9 cellular contexts compared by ENCODE assay signal in genomic region chr11:762421-763072, GRCh38. TPM values are rescaled to one million over a fixed set of nuclear protein-coding genes. Genes with fewer than 3 reads are reported as not detected.
DNase-seq lines count a peak whose midpoint lies in the region; ATAC-seq, FAIRE-seq and TF ChIP-seq lines count a peak whose summit lies in the region.
"Had no signal": no experiment of that assay in that cellular context is flagged by ENCODE, and none has a peak within 500 bp of the region (broad histone marks: within the 10 kb centered on the region; RNA-seq: fewer than 3 reads in every experiment).

No MANE protein-coding gene starts in this region.

- CTCF ChIA-PET in endothelial cell of umbilical vein (lab: Charles Lee), result interaction anchor here (1.3 kb wide), 1 partner anchor 13 kb away, joined by 4 read pairs; no protein-coding TSS in a partner anchor

- H3K4me3 ChIP-seq in AG10803 (ENCODE audit: low read length), result no peak overlapping the region
- H3K4me3 ChIP-seq in GM23248, result no peak overlapping the region
- H3K4me3 ChIP-seq in endothelial cell of umbilical vein (replicated peaks in 1 of 3; ENCODE audit: insufficient read depth in 1 of 3, low read depth in 1 of 3, low read length in 3 of 3), result no peak overlapping the region

- H2AFZ ChIP-seq in GM23248 (no peak overlapping the region), endothelial cell of umbilical vein (ENCODE audit: low read depth, low read length) (no peak overlapping the region)

- intact Hi-C loops in endothelial cell of umbilical vein (cut with micrococcal nuclease), result no loop called here

- dilution Hi-C loops in endothelial cell of umbilical vein (cut with MboI; ENCODE audit: extremely low pct_ligation_motif_present, low sequenced_read_pairs), result no loop called here

- TF ChIP-seq POLR2A in endothelial cell of umbilical vein (IDR thresholded peaks at IDR 0.05; ENCODE audit: low read depth, low read length), result peak; percentile 10
- no peak for TF ChIP-seq POLR2A in GM12891 (IDR thresholded peaks at IDR 0.05; ENCODE audit: low read depth, low read length)

- H3K36me3 ChIP-seq in GM23248 (ENCODE audit: low read depth) (peaks cover 57% of the 10 kb centered on the region), endothelial cell of umbilical vein (ENCODE audit: control insufficient read depth in 2 of 2, extremely low read depth in 1 of 2, insufficient read depth in 2 of 2, low read length in 2 of 2) (peaks cover 16 to 32% of the 10 kb centered on the region in 2 experiments)

- POLR2A ChIA-PET in endothelial cell of umbilical vein (lab: Charles Lee), result interaction anchor here (0.6 kb wide), 1 partner anchor 13 kb away, joined by 4 read pairs; no protein-coding TSS in a partner anchor

- H3K9me3 ChIP-seq in GM23248 (ENCODE audit: low read depth) (no peaks in the 10 kb centered on the region), endothelial cell of umbilical vein (replicated peaks; ENCODE audit: control insufficient read depth, insufficient read depth, low read length) (no peaks in the 10 kb centered on the region)

- in situ Hi-C loops in GM23248 (cut with MboI), result no loop called here

- H3K9me1 ChIP-seq in endothelial cell of umbilical vein (replicated peaks; ENCODE audit: control insufficient read depth, extremely low read depth, insufficient read depth, low read length), result no peaks in the 10 kb centered on the region

- H3K27me3 ChIP-seq in GM23248 (replicated peaks; ENCODE audit: insufficient read depth) (no peaks in the 10 kb centered on the region), endothelial cell of umbilical vein (ENCODE audit: control insufficient read depth in 2 of 2, insufficient read depth in 2 of 2, low read length in 2 of 2) (no peaks in the 10 kb centered on the region)

- no TSS peak for BruUV-seq in endothelial cell of umbilical vein (replicated peaks; lab: Mats Ljungman, UMichigan)

- H3K4me2 ChIP-seq in GM23248 (ENCODE audit: unreplicated experiment) (no peak overlapping the region), endothelial cell of umbilical vein (ENCODE audit: insufficient read depth, low read length) (no peak overlapping the region)

- peaks cover 51% of the 10 kb centered on the region for H3F3A ChIP-seq in GM23248 (ENCODE audit: insufficient read depth)

- FAIRE-seq in endothelial cell of umbilical vein (lab: Jason Lieb, UNC) (no peak), GM12891 (lab: Jason Lieb, UNC) (no peak)
- FAIRE-seq: islet of Langerhans had no signal

- no peaks in the 10 kb centered on the region for H3K9me2 ChIP-seq in GM23248 (ENCODE audit: insufficient read depth)

- H3K4me1 ChIP-seq in GM23248 (ENCODE audit: insufficient read depth) (peaks cover 6% of the 10 kb centered on the region), endothelial cell of umbilical vein (ENCODE audit: control insufficient read depth, extremely low read depth, insufficient read depth, low read length) (no peaks in the 10 kb centered on the region)

- H4K20me1 ChIP-seq in GM23248 (ENCODE audit: insufficient read depth) (no peaks in the 10 kb centered on the region; the same call in 1 of the 2 replicates), endothelial cell of umbilical vein (replicated peaks; ENCODE audit: control insufficient read depth, extremely low read depth, insufficient read depth, low read length) (no peaks in the 10 kb centered on the region)

- H3K27ac ChIP-seq in GM23248 (peak overlapping the region; percentile 70), endothelial cell of umbilical vein (ENCODE audit: insufficient read depth, low read depth, low read length) (no peak overlapping the region)

- ATAC-seq in GM21717 (IDR thresholded peaks at IDR 0.05; ENCODE audit: unreplicated experiment), result no peak

- TF ChIP-seq CTCF in AG10803 (conservative IDR thresholded peaks at IDR 0.05; ENCODE audit: low read length), result peak; percentile 50
- TF ChIP-seq CTCF in endothelial cell of umbilical vein (IDR thresholded peaks at IDR 0.05; ENCODE audit: extremely low read depth in 1 of 2, insufficient read depth in 1 of 2, low read depth in 1 of 2, low read length in 2 of 2), result no peak

- H3K9ac ChIP-seq in GM23248, result peak overlapping the region; percentile 13; the same call in 1 of the 2 replicates
- H3K9ac ChIP-seq in endothelial cell of umbilical vein (replicated peaks; ENCODE audit: extremely low read depth, insufficient read depth, low read length), result no peak overlapping the region

- 16% methylated on average over 10 of the region's 10 CpGs for WGBS in GM23248 (ENCODE audit: low coverage in 1 of 2, low lambda C conversion rate in 2 of 2, missing lambda C conversion rate in 2 of 2), 2 experiments

- peak; percentile 89 for DNase-seq in AG10803 (ENCODE audit: low read depth)
- peak; percentile 94 for DNase-seq in GM23248
- peak; percentile 69 for DNase-seq in RKO (ENCODE audit: low spot score)
- DNase-seq in endothelial cell of umbilical vein (ENCODE audit: low read depth, low spot score), result no peak
- DNase-seq in occipital lobe (lab: John Stamatoyannopoulos, UW), result peak; percentile 68
- no peak for DNase-seq in NCI-H1092 treated with DMSO at 0.1 percent for 48 hours (lab: John Stamatoyannopoulos, UW)
- DNase-seq in GM12891 (ENCODE audit: insufficient read length, low spot score), result no peak

- H3K79me2 ChIP-seq in GM23248 (ENCODE audit: insufficient read depth) (peaks cover 15% of the 10 kb centered on the region), endothelial cell of umbilical vein (ENCODE audit: control insufficient read depth, insufficient read depth, low read length) (peaks cover 1% of the 10 kb centered on the region)

RNA-seq across cellular contexts. Expression of gene GATD1, which starts 14.7 kb away (rescaled TPM):
- total RNA-seq in GM23248 (2014; rRNA removed; shearing (Covaris generic)), result 38.3 and 45.0 TPM in 2 replicates
- polyA plus RNA-seq in GM23248 (2016; fragmentation: Nextera tagmentation; extraction: Ambion mirVana), result 27.0 and 27.4 TPM in 2 replicates
- 78.5 and 83.1 TPM in 2 replicates for total RNA-seq in endothelial cell of umbilical vein
- polyA plus RNA-seq in endothelial cell of umbilical vein, result 70.6 and 90.8 TPM in 2 replicates
- 23.5 and 35.8 TPM in 2 replicates for polyA plus RNA-seq in endothelial cell of umbilical vein (2011; cell fraction: cytosol; rRNA removed)
- polyA plus RNA-seq in endothelial cell of umbilical vein (2011; cell fraction: nucleus; rRNA removed), result 157 and 166 TPM in 2 replicates
- 27.8 and 37.9 TPM in 2 replicates for polyA plus RNA-seq in endothelial cell of umbilical vein (2012)
- polyA minus RNA-seq in endothelial cell of umbilical vein, result 25.3 and 36.3 TPM in 2 replicates
- 27.4 TPM for polyA minus RNA-seq in endothelial cell of umbilical vein (2011; cell fraction: cytosol; rRNA and poly(A)+ RNA removed)
- polyA minus RNA-seq in endothelial cell of umbilical vein (2011; cell fraction: nucleus; rRNA and poly(A)+ RNA removed), result 34.0 and 37.3 TPM in 2 replicates
- 22.3 TPM for total RNA-seq in occipital lobe
- polyA plus RNA-seq in GM12891 (2012; ENCODE audit: low read depth, missing spikeins), result 22.8 TPM

RNA-seq across cellular contexts. Expression of gene TALDO1, which starts 15.3 kb away (rescaled TPM):
- total RNA-seq in GM23248 (2014; rRNA removed; shearing (Covaris generic)), result 185 and 216 TPM in 2 replicates
- polyA plus RNA-seq in GM23248 (2016; fragmentation: Nextera tagmentation; extraction: Ambion mirVana) (313 and 318 TPM in 2 replicates), endothelial cell of umbilical vein (184 and 211 TPM in 2 replicates)
- total RNA-seq in endothelial cell of umbilical vein (287 and 294 TPM in 2 replicates), occipital lobe (61.0 TPM)
- polyA plus RNA-seq in endothelial cell of umbilical vein (2011; cell fraction: cytosol; rRNA removed), result 234 and 253 TPM in 2 replicates
- 146 and 149 TPM in 2 replicates for polyA plus RNA-seq in endothelial cell of umbilical vein (2011; cell fraction: nucleus; rRNA removed)
- 262 and 325 TPM in 2 replicates for polyA plus RNA-seq in endothelial cell of umbilical vein (2012)
- polyA minus RNA-seq in endothelial cell of umbilical vein, result 79.6 and 84.8 TPM in 2 replicates
- 117 TPM for polyA minus RNA-seq in endothelial cell of umbilical vein (2011; cell fraction: cytosol; rRNA and poly(A)+ RNA removed)
- polyA minus RNA-seq in endothelial cell of umbilical vein (2011; cell fraction: nucleus; rRNA and poly(A)+ RNA removed), result 19.6 and 30.7 TPM in 2 replicates
- polyA plus RNA-seq in GM12891 (2012; ENCODE audit: low read depth, missing spikeins), result 131 TPM

RNA-seq across cellular contexts. Expression of gene CEND1, which starts 27.3 kb away (rescaled TPM):
- total RNA-seq in GM23248 (2014; rRNA removed; shearing (Covaris generic)), result 2.1 and 2.8 TPM in 2 replicates
- polyA plus RNA-seq in GM23248 (2016; fragmentation: Nextera tagmentation; extraction: Ambion mirVana) (3.4 and 3.9 TPM in 2 replicates), endothelial cell of umbilical vein (0.15 and 0.27 TPM in 2 replicates)
- total RNA-seq in endothelial cell of umbilical vein (0.40 and 0.83 TPM in 2 replicates), occipital lobe (5.9 TPM)
- polyA plus RNA-seq in endothelial cell of umbilical vein (2011; cell fraction: cytosol; rRNA removed), result 0.21 and 0.24 TPM in 2 replicates
- polyA plus RNA-seq in endothelial cell of umbilical vein (2011; cell fraction: nucleus; rRNA removed), result 0.12 and 0.15 TPM in 2 replicates
- 0.89 and 2.1 TPM in 2 replicates for polyA plus RNA-seq in endothelial cell of umbilical vein (2012)
- not detected in 2 replicates for polyA minus RNA-seq in endothelial cell of umbilical vein
- polyA minus RNA-seq in endothelial cell of umbilical vein (2011; cell fraction: cytosol; rRNA and poly(A)+ RNA removed), result not detected
- polyA minus RNA-seq in endothelial cell of umbilical vein (2011; cell fraction: nucleus; rRNA and poly(A)+ RNA removed), result not detected in 2 replicates
- polyA plus RNA-seq in GM12891 (2012; ENCODE audit: low read depth, missing spikeins), result 3.7 TPM

RNA-seq across cellular contexts. Expression of gene SLC25A22, which starts 35.5 kb away (rescaled TPM):
- 10.5 and 13.9 TPM in 2 replicates for total RNA-seq in GM23248 (2014; rRNA removed; shearing (Covaris generic))
- polyA plus RNA-seq in GM23248 (2016; fragmentation: Nextera tagmentation; extraction: Ambion mirVana) (18.7 and 19.4 TPM in 2 replicates), endothelial cell of umbilical vein (24.5 and 27.4 TPM in 2 replicates)
- total RNA-seq in endothelial cell of umbilical vein (24.9 and 29.3 TPM in 2 replicates), occipital lobe (15.0 TPM)
- polyA plus RNA-seq in endothelial cell of umbilical vein (2011; cell fraction: cytosol; rRNA removed), result 19.3 and 28.7 TPM in 2 replicates
- 50.4 and 51.6 TPM in 2 replicates for polyA plus RNA-seq in endothelial cell of umbilical vein (2011; cell fraction: nucleus; rRNA removed)
- polyA plus RNA-seq in endothelial cell of umbilical vein (2012), result 18.6 and 26.3 TPM in 2 replicates
- 15.4 and 17.1 TPM in 2 replicates for polyA minus RNA-seq in endothelial cell of umbilical vein
- polyA minus RNA-seq in endothelial cell of umbilical vein (2011; cell fraction: cytosol; rRNA and poly(A)+ RNA removed), result 16.0 TPM
- polyA minus RNA-seq in endothelial cell of umbilical vein (2011; cell fraction: nucleus; rRNA and poly(A)+ RNA removed), result 11.9 and 13.3 TPM in 2 replicates
- polyA plus RNA-seq in GM12891 (2012; ENCODE audit: low read depth, missing spikeins), result 8.2 TPM

RNA-seq across cellular contexts. Expression of gene PIDD1, which starts 42.5 kb away (rescaled TPM):
- total RNA-seq in GM23248 (2014; rRNA removed; shearing (Covaris generic)), result 4.2 and 6.4 TPM in 2 replicates
- 7.3 and 8.5 TPM in 2 replicates for polyA plus RNA-seq in GM23248 (2016; fragmentation: Nextera tagmentation; extraction: Ambion mirVana)
- 30.6 and 30.7 TPM in 2 replicates for total RNA-seq in endothelial cell of umbilical vein
- 28.2 and 41.0 TPM in 2 replicates for polyA plus RNA-seq in endothelial cell of umbilical vein
- 8.8 and 15.4 TPM in 2 replicates for polyA plus RNA-seq in endothelial cell of umbilical vein (2011; cell fraction: cytosol; rRNA removed)
- 131 and 144 TPM in 2 replicates for polyA plus RNA-seq in endothelial cell of umbilical vein (2011; cell fraction: nucleus; rRNA removed)
- polyA plus RNA-seq in endothelial cell of umbilical vein (2012), result 11.5 and 15.5 TPM in 2 replicates
- polyA minus RNA-seq in endothelial cell of umbilical vein, result 8.9 and 15.2 TPM in 2 replicates
- polyA minus RNA-seq in endothelial cell of umbilical vein (2011; cell fraction: cytosol; rRNA and poly(A)+ RNA removed), result 5.0 TPM
- 21.0 and 35.2 TPM in 2 replicates for polyA minus RNA-seq in endothelial cell of umbilical vein (2011; cell fraction: nucleus; rRNA and poly(A)+ RNA removed)
- 5.1 TPM for total RNA-seq in occipital lobe
- 22.4 TPM for polyA plus RNA-seq in GM12891 (2012; ENCODE audit: low read depth, missing spikeins)

Comparison
In these comparisons a context has a peak if more than half of its experiments do, and no peak if none do; other contexts are left out.
1. DNase-seq: peak in AG10803 (single experiment), GM23248 (single experiment), RKO (single experiment) and occipital lobe (single experiment); none in endothelial cell of umbilical vein (single experiment), NCI-H1092 treated with DMSO at 0.1 percent for 48 hours (single experiment) and GM12891 (single experiment).